2 cellular contexts compared by ENCODE assay signal in genomic region chr11:114896594-114896993, GRCh38.
TF ChIP-seq lines count a peak whose summit lies in the region.

No MANE protein-coding gene starts in this region.

TF ChIP-seq in HepG2, 621 proteins besides CTCF, POLR2A, EP300 and RAD21:
- no peak for TF ChIP-seq ZNF205 (CRISPR knock-in tag; IDR thresholded peaks at IDR 0.05)
- 0 out of 2 replicates have a peak, but pooled peaks have one; percentile 15 for TF ChIP-seq RAD51 (IDR thresholded peaks at IDR 0.05; ENCODE audit: borderline replicate concordance)
- TF ChIP-seq ZNF460 (CRISPR knock-in tag; IDR thresholded peaks at IDR 0.05; ENCODE audit: borderline replicate concordance), result no peak
- no peak for TF ChIP-seq ZNF101 (CRISPR knock-in tag; IDR thresholded peaks at IDR 0.05; ENCODE audit: borderline replicate concordance, low read depth)
- TF ChIP-seq ZSCAN30 (CRISPR knock-in tag; IDR thresholded peaks at IDR 0.05), result no peak
- TF ChIP-seq ARHGAP35 (CRISPR knock-in tag; IDR thresholded peaks at IDR 0.05; ENCODE audit: borderline replicate concordance), result no peak
- TF ChIP-seq ZNF230 (CRISPR knock-in tag; IDR thresholded peaks at IDR 0.05), result no peak
- no peak for TF ChIP-seq ZNF788 (CRISPR knock-in tag; IDR thresholded peaks at IDR 0.05; ENCODE audit: borderline replicate concordance)
- 0 out of 2 replicates have a peak, but pooled peaks have one; percentile 34 for TF ChIP-seq CREB1 (IDR thresholded peaks at IDR 0.05)
- TF ChIP-seq CREB1 (CRISPR knock-in tag; IDR thresholded peaks at IDR 0.05), result no peak
- TF ChIP-seq ZKSCAN8 (CRISPR knock-in tag; IDR thresholded peaks at IDR 0.05; ENCODE audit: borderline replicate concordance), result no peak
- TF ChIP-seq, protein P1, sequence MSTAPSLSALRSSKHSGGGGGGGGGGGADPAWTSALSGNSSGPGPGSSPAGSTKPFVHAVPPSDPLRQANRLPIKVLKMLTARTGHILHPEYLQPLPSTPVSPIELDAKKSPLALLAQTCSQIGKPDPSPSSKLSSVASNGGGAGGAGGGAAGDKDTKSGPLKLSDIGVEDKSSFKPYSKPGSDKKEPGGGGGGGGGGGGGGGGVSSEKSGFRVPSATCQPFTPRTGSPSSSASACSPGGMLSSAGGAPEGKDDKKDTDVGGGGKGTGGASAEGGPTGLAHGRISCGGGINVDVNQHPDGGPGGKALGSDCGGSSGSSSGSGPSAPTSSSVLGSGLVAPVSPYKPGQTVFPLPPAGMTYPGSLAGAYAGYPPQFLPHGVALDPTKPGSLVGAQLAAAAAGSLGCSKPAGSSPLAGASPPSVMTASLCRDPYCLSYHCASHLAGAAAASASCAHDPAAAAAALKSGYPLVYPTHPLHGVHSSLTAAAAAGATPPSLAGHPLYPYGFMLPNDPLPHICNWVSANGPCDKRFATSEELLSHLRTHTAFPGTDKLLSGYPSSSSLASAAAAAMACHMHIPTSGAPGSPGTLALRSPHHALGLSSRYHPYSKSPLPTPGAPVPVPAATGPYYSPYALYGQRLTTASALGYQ (CRISPR knock-in tag; IDR thresholded peaks at IDR 0.05), result no peak
- no peak for TF ChIP-seq PAWR (CRISPR knock-in tag; IDR thresholded peaks at IDR 0.05; ENCODE audit: borderline replicate concordance)

TF ChIP-seq in H1, 55 proteins besides CTCF, POLR2A, EP300 and RAD21:
- no peak for TF ChIP-seq TBP (IDR thresholded peaks at IDR 0.05; ENCODE audit: low read depth, low read length)
- TF ChIP-seq EGR1 (IDR thresholded peaks at IDR 0.05; ENCODE audit: borderline replicate concordance, low read depth, low read length), result no peak
- no peak for TF ChIP-seq TAF7 (optimal IDR thresholded peaks at IDR 0.05; ENCODE audit: borderline replicate concordance, low read depth, low read length)
- TF ChIP-seq, protein P2, sequence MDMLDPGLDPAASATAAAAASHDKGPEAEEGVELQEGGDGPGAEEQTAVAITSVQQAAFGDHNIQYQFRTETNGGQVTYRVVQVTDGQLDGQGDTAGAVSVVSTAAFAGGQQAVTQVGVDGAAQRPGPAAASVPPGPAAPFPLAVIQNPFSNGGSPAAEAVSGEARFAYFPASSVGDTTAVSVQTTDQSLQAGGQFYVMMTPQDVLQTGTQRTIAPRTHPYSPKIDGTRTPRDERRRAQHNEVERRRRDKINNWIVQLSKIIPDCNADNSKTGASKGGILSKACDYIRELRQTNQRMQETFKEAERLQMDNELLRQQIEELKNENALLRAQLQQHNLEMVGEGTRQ (IDR thresholded peaks at IDR 0.05; ENCODE audit: low read length), result no peak
- no peak for TF ChIP-seq RXRA (IDR thresholded peaks at IDR 0.05; ENCODE audit: insufficient read depth, low read depth, low read length)
- TF ChIP-seq, protein P3, sequence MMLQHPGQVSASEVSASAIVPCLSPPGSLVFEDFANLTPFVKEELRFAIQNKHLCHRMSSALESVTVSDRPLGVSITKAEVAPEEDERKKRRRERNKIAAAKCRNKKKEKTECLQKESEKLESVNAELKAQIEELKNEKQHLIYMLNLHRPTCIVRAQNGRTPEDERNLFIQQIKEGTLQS (IDR thresholded peaks at IDR 0.05; ENCODE audit: insufficient read depth, low read depth, low read length), result no peak
- TF ChIP-seq BRCA1 (IDR thresholded peaks at IDR 0.05; ENCODE audit: low read depth, low read length), result no peak
- TF ChIP-seq TAF1 (IDR thresholded peaks at IDR 0.05; ENCODE audit: low read depth, low read length), result no peak
- TF ChIP-seq TCF12 (IDR thresholded peaks at IDR 0.05; ENCODE audit: low read depth, low read length), result no peak
- TF ChIP-seq CTBP2 (IDR thresholded peaks at IDR 0.05; ENCODE audit: borderline replicate concordance, insufficient read depth, insufficient read length, low read length), result no peak
- TF ChIP-seq CHD7 (IDR thresholded peaks at IDR 0.05; ENCODE audit: insufficient replicate concordance, low read length), result no peak
- no peak for TF ChIP-seq SIN3A (conservative IDR thresholded peaks at IDR 0.05 in 1 of 2, IDR thresholded peaks at IDR 0.05 in 1 of 2; ENCODE audit: low read depth in 1 of 2, low read length in 2 of 2)
- no peak for TF ChIP-seq POLR2AphosphoS5 (IDR thresholded peaks at IDR 0.05; ENCODE audit: low read depth, low read length)
- no peak for TF ChIP-seq ZNF274 (IDR thresholded peaks at IDR 0.05; ENCODE audit: borderline replicate concordance, extremely low read depth, low read length)
- TF ChIP-seq CEBPB (IDR thresholded peaks at IDR 0.05; ENCODE audit: low read depth, low read length), result no peak
- TF ChIP-seq YY1 (IDR thresholded peaks at IDR 0.05; ENCODE audit: low read depth, low read length), result no peak
- TF ChIP-seq JUN (IDR thresholded peaks at IDR 0.05; ENCODE audit: low read depth, low read length), result no peak
- TF ChIP-seq KDM4A (IDR thresholded peaks at IDR 0.05; ENCODE audit: low read depth, low read length, severe bottlenecking), result no peak
- TF ChIP-seq CHD2 (IDR thresholded peaks at IDR 0.05; ENCODE audit: low read length), result no peak
